In genomic region chr6:11404081-11404480, GRCh38 we compare ENCODE assay signal across 16 cellular contexts.
DNase-seq lines count a peak whose midpoint lies in the region; ATAC-seq and TF ChIP-seq lines count a peak whose summit lies in the region.
"Had no signal": no experiment of that assay in that cellular context is flagged by ENCODE, and none has a peak within 500 bp of the region (broad histone marks: within the 10 kb centered on the region; RNA-seq: fewer than 3 reads in every experiment).

No MANE protein-coding gene starts in this region.

- no peak overlapping the region for H3K4me3 ChIP-seq in tibial nerve
- H3K4me3 ChIP-seq: psoas muscle had no signal

- peaks cover 32% of the 10 kb centered on the region for H3K4me1 Mint-ChIP-seq in memory B cell
- H3K4me1 Mint-ChIP-seq in natural killer cell treated with Interleukin-12 subunit alpha and Interleukin-12 subunit beta and Interleukin-15 and Interleukin-18, amount 100 ng/mL, for 72 hours (ENCODE audit: low read depth in 2 of 2): peaks cover 3% of the 10 kb centered on the region in 2 donors

- H3K36me3 ChIP-seq in tibial nerve: no peaks in the 10 kb centered on the region
- H3K36me3 ChIP-seq: brain microvascular endothelial cell, WERI-Rb-1 had no signal

- DNase-seq in memory B cell (ENCODE audit: low spot score in 2 of 2): no peak
- DNase-seq in D341Med (ENCODE audit: low spot score): no peak
- no peak for DNase-seq in DMS 273 (lab: John Stamatoyannopoulos, UW; ENCODE audit: unreplicated experiment)
- no peak for DNase-seq in natural killer cell treated with Interleukin-12 subunit alpha and Interleukin-12 subunit beta and Interleukin-15 and Interleukin-18, amount 100 ng/mL, for 72 hours (ENCODE audit: low spot score)
- DNase-seq in tibial nerve (ENCODE audit: low spot score in 2 of 2): no peak
- DNase-seq: activated naive CD4-positive, alpha-beta T cell treated with anti-CD3 and anti-CD28 coated beads, Interleukin-2, amount 10 ng/mL, durations not matched to agents 7 days and 5 days; brain microvascular endothelial cell; DMS79 treated with DMSO at 0.1 percent for 48 hours; NCI-H1436; NCI-H446; psoas muscle; stimulated activated CD4-positive, alpha-beta T cell treated with anti-CD3 and anti-CD28 coated beads, Interleukin-12 subunit alpha, Interleukin-12 subunit beta, amount 100 ng/mL, for 4 hours; WERI-Rb-1 had no signal

- TF ChIP-seq EP300 in tibial nerve (IDR thresholded peaks at IDR 0.05): no peak

- H3K4me3 Mint-ChIP-seq in memory B cell: peak overlapping the region; percentile 56
- H3K4me3 Mint-ChIP-seq in natural killer cell treated with Interleukin-12 subunit alpha and Interleukin-12 subunit beta and Interleukin-15 and Interleukin-18, amount 100 ng/mL, for 72 hours: no peak overlapping the region
- H3K4me3 Mint-ChIP-seq: activated naive CD4-positive, alpha-beta T cell treated with anti-CD3 and anti-CD28 coated beads, Interleukin-2, amount 10 ng/mL, durations not matched to agents 7 days and 5 days had no signal

- H3K27ac ChIP-seq in tibial nerve: no peak overlapping the region
- H3K27ac ChIP-seq: brain microvascular endothelial cell, psoas muscle, WERI-Rb-1 had no signal

- H3K9me3 Mint-ChIP-seq in memory B cell: peaks cover 2% of the 10 kb centered on the region
- no peaks in the 10 kb centered on the region for H3K9me3 Mint-ChIP-seq in natural killer cell treated with Interleukin-12 subunit alpha and Interleukin-12 subunit beta and Interleukin-15 and Interleukin-18, amount 100 ng/mL, for 72 hours

- ATAC-seq in GM18511 (IDR thresholded peaks at IDR 0.05; ENCODE audit: unreplicated experiment): peak; percentile 61
- peak; percentile 43 for ATAC-seq in GM21360 (IDR thresholded peaks at IDR 0.05; ENCODE audit: unreplicated experiment)
- ATAC-seq in HG03095 (IDR thresholded peaks at IDR 0.05; ENCODE audit: unreplicated experiment): peak; percentile 72
- peak; percentile 81 for ATAC-seq in memory B cell (ENCODE audit: low read depth)
- no peak for ATAC-seq in natural killer cell treated with Interleukin-12 subunit alpha and Interleukin-12 subunit beta and Interleukin-15 and Interleukin-18, amount 100 ng/mL, for 72 hours
- ATAC-seq: psoas muscle had no signal

- H3K27ac Mint-ChIP-seq in memory B cell: peak overlapping the region; percentile 90
- no peak overlapping the region for H3K27ac Mint-ChIP-seq in natural killer cell treated with Interleukin-12 subunit alpha and Interleukin-12 subunit beta and Interleukin-15 and Interleukin-18, amount 100 ng/mL, for 72 hours
- H3K27ac Mint-ChIP-seq: activated naive CD4-positive, alpha-beta T cell treated with anti-CD3 and anti-CD28 coated beads, Interleukin-2, amount 10 ng/mL, durations not matched to agents 7 days and 5 days had no signal

- no peaks in the 10 kb centered on the region for H3K36me3 Mint-ChIP-seq in memory B cell
- no peaks in the 10 kb centered on the region for H3K36me3 Mint-ChIP-seq in natural killer cell treated with Interleukin-12 subunit alpha and Interleukin-12 subunit beta and Interleukin-15 and Interleukin-18, amount 100 ng/mL, for 72 hours

- H3K27me3 Mint-ChIP-seq in memory B cell: no peaks in the 10 kb centered on the region
- no peaks in the 10 kb centered on the region for H3K27me3 Mint-ChIP-seq in natural killer cell treated with Interleukin-12 subunit alpha and Interleukin-12 subunit beta and Interleukin-15 and Interleukin-18, amount 100 ng/mL, for 72 hours

- WGBS in tibial nerve, 2 donors: 86 to 87% methylated on average over 10 of the region's 10 CpGs

- no peak for TF ChIP-seq CTCF in tibial nerve (IDR thresholded peaks at IDR 0.05)

- no peaks in the 10 kb centered on the region for H3K4me1 ChIP-seq in tibial nerve
- H3K4me1 ChIP-seq: psoas muscle had no signal

- no peaks in the 10 kb centered on the region for H3K27me3 ChIP-seq in tibial nerve
- H3K27me3 ChIP-seq: brain microvascular endothelial cell had no signal

- H3K9me3 ChIP-seq in tibial nerve: no peaks in the 10 kb centered on the region
- H3K9me3 ChIP-seq: psoas muscle had no signal

- no peak for TF ChIP-seq POLR2A in tibial nerve (IDR thresholded peaks at IDR 0.05)

Comparison
In these comparisons a context has a peak if more than half of its experiments do, and no peak if none do; other contexts are left out.
1. ATAC-seq: peak in GM18511 (single experiment), GM21360 (single experiment), HG03095 (single experiment) and memory B cell (single experiment); none in natural killer cell treated with Interleukin-12 subunit alpha and Interleukin-12 subunit beta and Interleukin-15 and Interleukin-18, amount 100 ng/mL, for 72 hours (0 of 2).